Comparison of ENCODE assay signal across 1 cellular context in the genomic region with DNA sequence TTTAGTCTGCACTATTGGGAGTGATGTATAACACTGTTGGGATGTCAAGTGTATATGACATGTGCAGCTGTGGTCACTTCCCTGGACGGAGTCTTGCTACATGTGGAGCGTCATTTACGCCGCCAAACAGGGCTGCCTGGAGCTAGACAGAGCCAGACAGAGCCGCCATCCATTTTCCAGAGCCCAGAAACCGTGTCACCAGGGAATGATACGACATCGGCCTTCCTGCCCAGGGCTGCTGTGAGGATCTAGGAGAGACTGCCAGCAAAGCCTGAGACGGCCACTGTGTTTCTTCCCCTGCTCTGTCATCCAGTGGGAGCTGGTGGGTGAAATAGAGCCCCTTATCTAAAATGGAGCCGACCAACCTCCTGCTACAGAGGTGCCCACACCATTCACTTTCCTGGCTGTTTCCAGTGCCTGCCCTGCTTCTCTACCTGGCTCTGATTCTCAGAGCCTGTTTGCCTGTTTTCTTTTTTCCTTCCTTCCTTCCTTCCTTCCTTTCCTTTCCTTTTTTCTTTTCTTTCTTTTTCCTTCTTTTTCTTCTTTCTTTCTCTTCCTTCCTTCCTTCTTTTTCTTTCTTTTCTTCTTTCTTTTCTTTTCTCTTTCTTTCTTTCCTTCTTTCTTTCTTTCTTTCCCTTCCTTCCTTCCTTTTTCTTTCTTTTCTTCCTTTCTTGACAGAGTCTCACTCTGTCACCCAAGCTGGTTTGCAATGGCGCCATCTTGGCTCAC.
TF ChIP-seq lines count a peak whose summit lies in the region.

No MANE protein-coding gene starts in this region.

TF ChIP-seq in GM23338, 12 proteins besides CTCF, POLR2A, EP300 and RAD21 (continued from another document):
- TF ChIP-seq, protein P1, sequence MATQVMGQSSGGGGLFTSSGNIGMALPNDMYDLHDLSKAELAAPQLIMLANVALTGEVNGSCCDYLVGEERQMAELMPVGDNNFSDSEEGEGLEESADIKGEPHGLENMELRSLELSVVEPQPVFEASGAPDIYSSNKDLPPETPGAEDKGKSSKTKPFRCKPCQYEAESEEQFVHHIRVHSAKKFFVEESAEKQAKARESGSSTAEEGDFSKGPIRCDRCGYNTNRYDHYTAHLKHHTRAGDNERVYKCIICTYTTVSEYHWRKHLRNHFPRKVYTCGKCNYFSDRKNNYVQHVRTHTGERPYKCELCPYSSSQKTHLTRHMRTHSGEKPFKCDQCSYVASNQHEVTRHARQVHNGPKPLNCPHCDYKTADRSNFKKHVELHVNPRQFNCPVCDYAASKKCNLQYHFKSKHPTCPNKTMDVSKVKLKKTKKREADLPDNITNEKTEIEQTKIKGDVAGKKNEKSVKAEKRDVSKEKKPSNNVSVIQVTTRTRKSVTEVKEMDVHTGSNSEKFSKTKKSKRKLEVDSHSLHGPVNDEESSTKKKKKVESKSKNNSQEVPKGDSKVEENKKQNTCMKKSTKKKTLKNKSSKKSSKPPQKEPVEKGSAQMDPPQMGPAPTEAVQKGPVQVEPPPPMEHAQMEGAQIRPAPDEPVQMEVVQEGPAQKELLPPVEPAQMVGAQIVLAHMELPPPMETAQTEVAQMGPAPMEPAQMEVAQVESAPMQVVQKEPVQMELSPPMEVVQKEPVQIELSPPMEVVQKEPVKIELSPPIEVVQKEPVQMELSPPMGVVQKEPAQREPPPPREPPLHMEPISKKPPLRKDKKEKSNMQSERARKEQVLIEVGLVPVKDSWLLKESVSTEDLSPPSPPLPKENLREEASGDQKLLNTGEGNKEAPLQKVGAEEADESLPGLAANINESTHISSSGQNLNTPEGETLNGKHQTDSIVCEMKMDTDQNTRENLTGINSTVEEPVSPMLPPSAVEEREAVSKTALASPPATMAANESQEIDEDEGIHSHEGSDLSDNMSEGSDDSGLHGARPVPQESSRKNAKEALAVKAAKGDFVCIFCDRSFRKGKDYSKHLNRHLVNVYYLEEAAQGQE (IDR thresholded peaks at IDR 0.05; ENCODE audit: unreplicated experiment): no peak
- TF ChIP-seq CREB1 (CRISPR knock-in tag; IDR thresholded peaks at IDR 0.05; ENCODE audit: low read depth): no peak
